ENCODE assay signal across 8 cellular contexts in genomic region chr7:65873582-65874193, GRCh38. TPM values are rescaled to one million over a fixed set of nuclear protein-coding genes. Genes with fewer than 3 reads are reported as not detected.
DNase-seq lines count a peak whose midpoint lies in the region; ATAC-seq and TF ChIP-seq lines count a peak whose summit lies in the region.
"Not testable (repeated sequence)": the region's sequence is repeated elsewhere in the genome, so short reads cannot be mapped to it uniquely, and the experiment has no call there.

No MANE protein-coding gene starts in this region.

- TF ChIP-seq CTCF in fibroblast of pulmonary artery (IDR thresholded peaks at IDR 0.05; ENCODE audit: low read length, missing control alignments) = not testable (repeated sequence)

- not testable (repeated sequence) for H3K36me3 ChIP-seq in muscle layer of colon (ENCODE audit: insufficient read depth, low read length)

- not testable (repeated sequence) for H3K27ac Mint-ChIP-seq in activated naive CD4-positive, alpha-beta T cell treated with anti-CD3 and anti-CD28 coated beads for 36 hours

- not testable (repeated sequence) for H3K4me1 ChIP-seq in muscle layer of colon (ENCODE audit: insufficient read depth, low read length)

- intact Hi-C loops in activated naive CD4-positive, alpha-beta T cell treated with anti-CD3 and anti-CD28 coated beads for 36 hours (cut with micrococcal nuclease) = loop anchor here (1.0 to 10.0 kb wide), 10 partner anchors 103 to 1207 kb away; partner anchors contain the start of genes GUSB, RABGEF1, SBDS and TPST1

- not testable (repeated sequence) for H3K9ac ChIP-seq in muscle layer of colon (ENCODE audit: low read length)

- not testable (repeated sequence) for H3K4me1 Mint-ChIP-seq in activated naive CD4-positive, alpha-beta T cell treated with anti-CD3 and anti-CD28 coated beads for 36 hours (ENCODE audit: low read depth)

- not testable (repeated sequence) for H3K36me3 Mint-ChIP-seq in activated naive CD4-positive, alpha-beta T cell treated with anti-CD3 and anti-CD28 coated beads for 36 hours (ENCODE audit: low read depth)

- peak; percentile 31 for ATAC-seq in GM21381 (IDR thresholded peaks at IDR 0.05; ENCODE audit: unreplicated experiment)
- peak; percentile 50 for ATAC-seq in HG03354 (IDR thresholded peaks at IDR 0.05; ENCODE audit: poor library complexity, severe bottlenecking, unreplicated experiment)

- not testable (repeated sequence) for H3K9me3 ChIP-seq in muscle layer of colon (ENCODE audit: low read length)

- CTCF ChIA-PET in activated naive CD4-positive, alpha-beta T cell treated with anti-CD3 and anti-CD28 coated beads for 36 hours (lab: Charles Lee) = not testable (repeated sequence)

- DNase-seq in D341Med (ENCODE audit: low spot score) (peak; percentile 56), RKO (ENCODE audit: low spot score) (peak; percentile 11)
- peak; percentile 14 for DNase-seq in activated naive CD4-positive, alpha-beta T cell treated with anti-CD3 and anti-CD28 coated beads for 36 hours
- not testable (repeated sequence) for DNase-seq in fibroblast of pulmonary artery (ENCODE audit: low read depth)
- DNase-seq in stimulated activated CD8-positive, alpha-beta memory T cell treated with anti-CD3 and anti-CD28 coated beads, Interleukin-15, amount 100 ng/mL, for 48 hours (ENCODE audit: low read depth in 2 of 2) = peak; percentile 14 to 19

- not testable (repeated sequence) for H3K27me3 ChIP-seq in muscle layer of colon (ENCODE audit: control insufficient read depth in 1 of 2, insufficient read depth in 2 of 2, low read length in 2 of 2)

- not testable (repeated sequence) for H3K27me3 Mint-ChIP-seq in activated naive CD4-positive, alpha-beta T cell treated with anti-CD3 and anti-CD28 coated beads for 36 hours (ENCODE audit: low read depth)

- H3K4me3 Mint-ChIP-seq in activated naive CD4-positive, alpha-beta T cell treated with anti-CD3 and anti-CD28 coated beads for 36 hours = peak overlapping the region; percentile 78

- not testable (repeated sequence) for H3K9me3 Mint-ChIP-seq in activated naive CD4-positive, alpha-beta T cell treated with anti-CD3 and anti-CD28 coated beads for 36 hours

- H3K27ac ChIP-seq in muscle layer of colon (ENCODE audit: low read depth, low read length) = not testable (repeated sequence)

- peak overlapping the region; percentile 69 for H3K4me3 ChIP-seq in fibroblast of pulmonary artery (replicated peaks; ENCODE audit: low read depth, low read length)
- H3K4me3 ChIP-seq in muscle layer of colon (ENCODE audit: low read depth in 1 of 2, low read length in 2 of 2) = peak overlapping the region; percentile 55 to 64

RNA-seq across cellular contexts. Expression of gene VKORC1L1, which starts 0.8 kb away (rescaled TPM):
- total RNA-seq in activated naive CD4-positive, alpha-beta T cell treated with anti-CD3 and anti-CD28 coated beads for 36 hours = 10 to 100 TPM in 1 of 2 experiments, 1 to 10 TPM in 1; 8.9 to 10.1 TPM
